Comparison of ENCODE assay signal across 2 cellular contexts in genomic region chr1:111669268-111669667, GRCh38.
TF ChIP-seq lines count a peak whose summit lies in the region.

No MANE protein-coding gene starts in this region.

TF ChIP-seq in IMR-90, 13 proteins besides CTCF, POLR2A, EP300 and RAD21:
- TF ChIP-seq ELK1 (IDR thresholded peaks at IDR 0.05; ENCODE audit: borderline replicate concordance, low read depth, low read length) (no peak), MAZ (IDR thresholded peaks at IDR 0.05; ENCODE audit: borderline replicate concordance, low read depth, low read length) (no peak), NFE2L2 (IDR thresholded peaks at IDR 0.05; ENCODE audit: low read depth, low read length) (peak; percentile 27; the same call in 1 of the 2 replicates), USF2 (IDR thresholded peaks at IDR 0.05; ENCODE audit: low read depth, low read length) (no peak), RCOR1 (IDR thresholded peaks at IDR 0.05; ENCODE audit: insufficient replicate concordance, low read length) (no peak), FOS (IDR thresholded peaks at IDR 0.05; ENCODE audit: low read depth, low read length) (no peak)
TF ChIP-seq in IMR-90: peak in this region for 1.

TF ChIP-seq in K562, 482 proteins besides CTCF, POLR2A, EP300 and RAD21 (continues in another document):
- TF ChIP-seq ZNF561 (CRISPR knock-in tag; conservative IDR thresholded peaks at IDR 0.05): no peak
- TF ChIP-seq ELF2 (CRISPR knock-in tag; IDR thresholded peaks at IDR 0.05): no peak
- peak; percentile 74 for TF ChIP-seq NFE2 (IDR thresholded peaks at IDR 0.05; ENCODE audit: low read depth)
- no peak for TF ChIP-seq ZNF354B (CRISPR knock-in tag; IDR thresholded peaks at IDR 0.05)
- TF ChIP-seq ZNF655 (CRISPR knock-in tag; IDR thresholded peaks at IDR 0.05): no peak
- peak in 1 of 2 experiments; percentile 71; a peak in 1 of 4 replicates for TF ChIP-seq TEAD1 (CRISPR knock-in tag; IDR thresholded peaks at IDR 0.05)
- TF ChIP-seq MCM5 (IDR thresholded peaks at IDR 0.05; ENCODE audit: low read depth): no peak
- TF ChIP-seq CHCHD3 (CRISPR knock-in tag; IDR thresholded peaks at IDR 0.05): no peak
- TF ChIP-seq MAFG (tag; conservative IDR thresholded peaks at IDR 0.05): peak; percentile 54
- no peak for TF ChIP-seq ZNF76 (CRISPR knock-in tag; IDR thresholded peaks at IDR 0.05; ENCODE audit: borderline replicate concordance)
- no peak for TF ChIP-seq ZNF41 (CRISPR knock-in tag; conservative IDR thresholded peaks at IDR 0.05)
- no peak for TF ChIP-seq CBX2 (IDR thresholded peaks at IDR 0.05; ENCODE audit: insufficient read depth, low read length, poor library complexity, severe bottlenecking)
- TF ChIP-seq RB1 (IDR thresholded peaks at IDR 0.05; ENCODE audit: low read depth): no peak
- peak; percentile 28 for TF ChIP-seq CBFA2T2 (conservative IDR thresholded peaks at IDR 0.05)
- TF ChIP-seq JUND (IDR thresholded peaks at IDR 0.05; ENCODE audit: borderline replicate concordance, low read depth, low read length): no peak
- no peak for TF ChIP-seq JUND (tag; IDR thresholded peaks at IDR 0.05; ENCODE audit: borderline replicate concordance, low read depth, low read length)
- no peak for TF ChIP-seq ZNF57 (CRISPR knock-in tag; IDR thresholded peaks at IDR 0.05)
- TF ChIP-seq C11orf30 (IDR thresholded peaks at IDR 0.05; ENCODE audit: low read depth): peak; percentile 54; the same call in 1 of the 2 replicates
- TF ChIP-seq KDM1A (IDR thresholded peaks at IDR 0.05): no peak
- TF ChIP-seq SNIP1 (IDR thresholded peaks at IDR 0.05; ENCODE audit: low read depth): no peak
- TF ChIP-seq NUFIP1 (IDR thresholded peaks at IDR 0.05; ENCODE audit: partially characterized antibody): no peak
- 0 out of 2 replicates have a peak, but pooled peaks have one; percentile 34 for TF ChIP-seq ZNF592 (IDR thresholded peaks at IDR 0.05)
- no peak for TF ChIP-seq ZNF384 (IDR thresholded peaks at IDR 0.05; ENCODE audit: low read depth, low read length)
- no peak for TF ChIP-seq PHB2 (IDR thresholded peaks at IDR 0.05; ENCODE audit: low read depth)
- no peak for TF ChIP-seq LCOR (CRISPR knock-in tag; IDR thresholded peaks at IDR 0.05)
- no peak for TF ChIP-seq MYC (IDR thresholded peaks at IDR 0.05; ENCODE audit: low read depth, low read length)
- TF ChIP-seq MYC (CRISPR knock-in tag; IDR thresholded peaks at IDR 0.05; ENCODE audit: borderline replicate concordance, low read depth): no peak
- no peak for TF ChIP-seq ZSCAN32 (CRISPR knock-in tag; IDR thresholded peaks at IDR 0.05)
- no peak for TF ChIP-seq GATA2 (CRISPR knock-in tag; IDR thresholded peaks at IDR 0.05)
- no peak for TF ChIP-seq NFIC (IDR thresholded peaks at IDR 0.05)
- 0 out of 2 replicates have a peak, but pooled peaks have one; percentile 21 for TF ChIP-seq MAFK (IDR thresholded peaks at IDR 0.05; ENCODE audit: low read length)
- no peak for TF ChIP-seq ZNF695 (CRISPR knock-in tag; IDR thresholded peaks at IDR 0.05)
- TF ChIP-seq, protein P1, sequence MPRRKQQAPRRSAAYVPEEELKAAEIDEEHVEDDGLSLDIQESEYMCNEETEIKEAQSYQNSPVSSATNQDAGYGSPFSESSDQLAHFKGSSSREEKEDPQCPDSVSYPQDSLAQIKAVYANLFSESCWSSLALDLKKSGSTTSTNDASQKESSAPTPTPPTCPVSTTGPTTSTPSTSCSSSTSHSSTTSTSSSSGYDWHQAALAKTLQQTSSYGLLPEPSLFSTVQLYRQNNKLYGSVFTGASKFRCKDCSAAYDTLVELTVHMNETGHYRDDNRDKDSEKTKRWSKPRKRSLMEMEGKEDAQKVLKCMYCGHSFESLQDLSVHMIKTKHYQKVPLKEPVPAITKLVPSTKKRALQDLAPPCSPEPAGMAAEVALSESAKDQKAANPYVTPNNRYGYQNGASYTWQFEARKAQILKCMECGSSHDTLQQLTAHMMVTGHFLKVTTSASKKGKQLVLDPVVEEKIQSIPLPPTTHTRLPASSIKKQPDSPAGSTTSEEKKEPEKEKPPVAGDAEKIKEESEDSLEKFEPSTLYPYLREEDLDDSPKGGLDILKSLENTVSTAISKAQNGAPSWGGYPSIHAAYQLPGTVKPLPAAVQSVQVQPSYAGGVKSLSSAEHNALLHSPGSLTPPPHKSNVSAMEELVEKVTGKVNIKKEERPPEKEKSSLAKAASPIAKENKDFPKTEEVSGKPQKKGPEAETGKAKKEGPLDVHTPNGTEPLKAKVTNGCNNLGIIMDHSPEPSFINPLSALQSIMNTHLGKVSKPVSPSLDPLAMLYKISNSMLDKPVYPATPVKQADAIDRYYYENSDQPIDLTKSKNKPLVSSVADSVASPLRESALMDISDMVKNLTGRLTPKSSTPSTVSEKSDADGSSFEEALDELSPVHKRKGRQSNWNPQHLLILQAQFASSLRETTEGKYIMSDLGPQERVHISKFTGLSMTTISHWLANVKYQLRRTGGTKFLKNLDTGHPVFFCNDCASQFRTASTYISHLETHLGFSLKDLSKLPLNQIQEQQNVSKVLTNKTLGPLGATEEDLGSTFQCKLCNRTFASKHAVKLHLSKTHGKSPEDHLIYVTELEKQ (CRISPR knock-in tag; IDR thresholded peaks at IDR 0.05): no peak
- peak; percentile 45; the same call in 1 of the 2 replicates for TF ChIP-seq LEF1 (IDR thresholded peaks at IDR 0.05)
- TF ChIP-seq ZNF197 (CRISPR knock-in tag; IDR thresholded peaks at IDR 0.05; ENCODE audit: low read depth): no peak
- no peak for TF ChIP-seq CBFB (CRISPR knock-in tag; IDR thresholded peaks at IDR 0.05)
- no peak for TF ChIP-seq TCF15 (CRISPR knock-in tag; IDR thresholded peaks at IDR 0.05)
- TF ChIP-seq FIP1L1 (IDR thresholded peaks at IDR 0.05; ENCODE audit: low read depth, low read length, poor library complexity, severe bottlenecking): no peak
- TF ChIP-seq ZNF12 (CRISPR knock-in tag; IDR thresholded peaks at IDR 0.05): no peak
- TF ChIP-seq FOXA3 (CRISPR knock-in tag; conservative IDR thresholded peaks at IDR 0.05 in 1 of 2, IDR thresholded peaks at IDR 0.05 in 1 of 2): peak; percentile 74 to 91; a peak in 3 of 4 replicates
- no peak for TF ChIP-seq IFI16 (CRISPR knock-in tag; IDR thresholded peaks at IDR 0.05)
- TF ChIP-seq, protein P2, sequence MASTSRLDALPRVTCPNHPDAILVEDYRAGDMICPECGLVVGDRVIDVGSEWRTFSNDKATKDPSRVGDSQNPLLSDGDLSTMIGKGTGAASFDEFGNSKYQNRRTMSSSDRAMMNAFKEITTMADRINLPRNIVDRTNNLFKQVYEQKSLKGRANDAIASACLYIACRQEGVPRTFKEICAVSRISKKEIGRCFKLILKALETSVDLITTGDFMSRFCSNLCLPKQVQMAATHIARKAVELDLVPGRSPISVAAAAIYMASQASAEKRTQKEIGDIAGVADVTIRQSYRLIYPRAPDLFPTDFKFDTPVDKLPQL (IDR thresholded peaks at IDR 0.05; ENCODE audit: extremely low read depth, insufficient read length): no peak
- TF ChIP-seq SRSF7 (optimal IDR thresholded peaks at IDR 0.05; ENCODE audit: low read depth, low read length): no peak
- TF ChIP-seq ZNF398 (CRISPR knock-in tag; IDR thresholded peaks at IDR 0.05): no peak
- no peak for TF ChIP-seq NELFE (IDR thresholded peaks at IDR 0.05; ENCODE audit: insufficient read depth, insufficient read length)
- TF ChIP-seq, protein P3, sequence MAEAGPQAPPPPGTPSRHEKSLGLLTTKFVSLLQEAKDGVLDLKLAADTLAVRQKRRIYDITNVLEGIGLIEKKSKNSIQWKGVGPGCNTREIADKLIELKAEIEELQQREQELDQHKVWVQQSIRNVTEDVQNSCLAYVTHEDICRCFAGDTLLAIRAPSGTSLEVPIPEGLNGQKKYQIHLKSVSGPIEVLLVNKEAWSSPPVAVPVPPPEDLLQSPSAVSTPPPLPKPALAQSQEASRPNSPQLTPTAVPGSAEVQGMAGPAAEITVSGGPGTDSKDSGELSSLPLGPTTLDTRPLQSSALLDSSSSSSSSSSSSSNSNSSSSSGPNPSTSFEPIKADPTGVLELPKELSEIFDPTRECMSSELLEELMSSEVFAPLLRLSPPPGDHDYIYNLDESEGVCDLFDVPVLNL (CRISPR knock-in tag; IDR thresholded peaks at IDR 0.05; ENCODE audit: low read depth): no peak
- TF ChIP-seq, protein P4, sequence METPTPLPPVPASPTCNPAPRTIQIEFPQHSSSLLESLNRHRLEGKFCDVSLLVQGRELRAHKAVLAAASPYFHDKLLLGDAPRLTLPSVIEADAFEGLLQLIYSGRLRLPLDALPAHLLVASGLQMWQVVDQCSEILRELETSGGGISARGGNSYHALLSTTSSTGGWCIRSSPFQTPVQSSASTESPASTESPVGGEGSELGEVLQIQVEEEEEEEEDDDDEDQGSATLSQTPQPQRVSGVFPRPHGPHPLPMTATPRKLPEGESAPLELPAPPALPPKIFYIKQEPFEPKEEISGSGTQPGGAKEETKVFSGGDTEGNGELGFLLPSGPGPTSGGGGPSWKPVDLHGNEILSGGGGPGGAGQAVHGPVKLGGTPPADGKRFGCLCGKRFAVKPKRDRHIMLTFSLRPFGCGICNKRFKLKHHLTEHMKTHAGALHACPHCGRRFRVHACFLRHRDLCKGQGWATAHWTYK (CRISPR knock-in tag; IDR thresholded peaks at IDR 0.05): no peak
- TF ChIP-seq ZNF707 (CRISPR knock-in tag; conservative IDR thresholded peaks at IDR 0.05): no peak
- TF ChIP-seq JUN (IDR thresholded peaks at IDR 0.05; ENCODE audit: borderline replicate concordance, low read depth, low read length): no peak
- TF ChIP-seq JUN (CRISPR knock-in tag; IDR thresholded peaks at IDR 0.05; ENCODE audit: borderline replicate concordance): no peak
- TF ChIP-seq ZNF449 (CRISPR knock-in tag; IDR thresholded peaks at IDR 0.05): no peak
- peak; percentile 58 for TF ChIP-seq SMARCE1 (IDR thresholded peaks at IDR 0.05)
- no peak for TF ChIP-seq USF2 (CRISPR knock-in tag; IDR thresholded peaks at IDR 0.05)
